ENCODE assay signal across 10 cellular contexts in genomic region chr12:68614772-68615171, GRCh38. TPM values are rescaled to one million over a fixed set of nuclear protein-coding genes. Genes with fewer than 3 reads are reported as not detected.
DNase-seq lines count a peak whose midpoint lies in the region; ATAC-seq and TF ChIP-seq lines count a peak whose summit lies in the region.
"Had no signal": no experiment of that assay in that cellular context is flagged by ENCODE, and none has a peak within 500 bp of the region (broad histone marks: within the 10 kb centered on the region; RNA-seq: fewer than 3 reads in every experiment).

No MANE protein-coding gene starts in this region.

- no peaks in the 10 kb centered on the region for H3K27me3 Mint-ChIP-seq in activated naive CD4-positive, alpha-beta T cell treated with anti-CD3 and anti-CD28 coated beads for 36 hours (ENCODE audit: low read depth)
- no peaks in the 10 kb centered on the region for H3K27me3 Mint-ChIP-seq in activated T-helper 1 cell treated with anti-CD3 and anti-CD28 coated beads, Interleukin-12 subunit alpha, Interleukin-12 subunit beta, Interleukin-2, Interleukin-4 antibody, amounts not matched to agents 30 ng/mL and 10 ng/mL and 1 ng/mL, durations not matched to agents 14 hours and 24 hours and 36 hours (ENCODE audit: insufficient read depth)

- H3K9me3 Mint-ChIP-seq in activated naive CD4-positive, alpha-beta T cell treated with anti-CD3 and anti-CD28 coated beads for 36 hours, result no peaks in the 10 kb centered on the region
- H3K9me3 Mint-ChIP-seq in activated T-helper 1 cell treated with anti-CD3 and anti-CD28 coated beads, Interleukin-12 subunit alpha, Interleukin-12 subunit beta, Interleukin-2, Interleukin-4 antibody, amounts not matched to agents 30 ng/mL and 10 ng/mL and 1 ng/mL, durations not matched to agents 14 hours and 24 hours and 36 hours, result no peaks in the 10 kb centered on the region

- peaks cover 42% of the 10 kb centered on the region for H3K36me3 Mint-ChIP-seq in activated naive CD4-positive, alpha-beta T cell treated with anti-CD3 and anti-CD28 coated beads for 36 hours (ENCODE audit: low read depth)
- peaks cover 44% of the 10 kb centered on the region for H3K36me3 Mint-ChIP-seq in activated T-helper 1 cell treated with anti-CD3 and anti-CD28 coated beads, Interleukin-12 subunit alpha, Interleukin-12 subunit beta, Interleukin-2, Interleukin-4 antibody, amounts not matched to agents 30 ng/mL and 10 ng/mL and 1 ng/mL, durations not matched to agents 14 hours and 24 hours and 36 hours (ENCODE audit: low read depth)

- H3K36me3 ChIP-seq in liver (ENCODE audit: control insufficient read depth in 4 of 4, insufficient read depth in 3 of 4, low read depth in 1 of 4, low read length in 3 of 4) (no peaks in the 10 kb centered on the region), subcutaneous abdominal adipose tissue (ENCODE audit: control insufficient read depth in 5 of 5, insufficient read depth in 5 of 5, low read length in 5 of 5) (no peaks in the 10 kb centered on the region)

- intact Hi-C loops in activated naive CD4-positive, alpha-beta T cell treated with anti-CD3 and anti-CD28 coated beads for 36 hours (cut with micrococcal nuclease), result loop anchor here (1.0 to 10.0 kb wide), 4 partner anchors 117 to 570 kb away; no protein-coding TSS in a partner anchor
- intact Hi-C loops in activated T-helper 1 cell treated with anti-CD3 and anti-CD28 coated beads, Interleukin-12 subunit alpha, Interleukin-12 subunit beta, Interleukin-2, Interleukin-4 antibody, amounts not matched to agents 30 ng/mL and 10 ng/mL and 1 ng/mL, durations not matched to agents 14 hours and 24 hours and 36 hours (cut with micrococcal nuclease), result loop anchor here (5.0 kb wide), 1 partner anchor 392 kb away; no protein-coding TSS in a partner anchor
- intact Hi-C loops in left cardiac atrium (cut with DNase I), result loop anchor here in 1 of 2 donors (10.0 kb wide), 1 partner anchor 260 kb away; no protein-coding TSS in a partner anchor
- intact Hi-C loops in Right ventricle myocardium superior (cut with DNase I), result no loop called here

- peak overlapping the region in 1 of 2 donors; percentile 52 for H3K9ac ChIP-seq in liver (ENCODE audit: low read depth in 1 of 2, low read length in 2 of 2)
- H3K9ac ChIP-seq in subcutaneous abdominal adipose tissue (ENCODE audit: low read length in 5 of 5), result peak overlapping the region in 3 of 5 donors; percentile 46 to 52 (median 51)

- H3K4me1 ChIP-seq in liver (ENCODE audit: control insufficient read depth in 4 of 4, insufficient read depth in 4 of 4, low read length in 3 of 4) (peaks cover 12 to 43% (median 33%) of the 10 kb centered on the region in 4 donors), subcutaneous abdominal adipose tissue (ENCODE audit: control insufficient read depth in 5 of 5, insufficient read depth in 5 of 5, low read length in 5 of 5) (peaks cover 11 to 74% (median 66%) of the 10 kb centered on the region in 5 donors)

- TF ChIP-seq CTCF in liver (IDR thresholded peaks at IDR 0.05; ENCODE audit: low read depth, low read length, missing input control), result no peak

- WGBS in liver, result 12% methylated on average over 2 of the region's 2 CpGs

- TF ChIP-seq RAD21 in liver (IDR thresholded peaks at IDR 0.05), result no peak

- CTCF ChIA-PET in activated naive CD4-positive, alpha-beta T cell treated with anti-CD3 and anti-CD28 coated beads for 36 hours (lab: Charles Lee), result interaction anchor here (0.6 kb wide), 1 partner anchor 67 kb away, joined by 3 read pairs; no protein-coding TSS in a partner anchor

- peak overlapping the region; percentile 84 for H3K27ac Mint-ChIP-seq in activated naive CD4-positive, alpha-beta T cell treated with anti-CD3 and anti-CD28 coated beads for 36 hours
- H3K27ac Mint-ChIP-seq in activated T-helper 1 cell treated with anti-CD3 and anti-CD28 coated beads, Interleukin-12 subunit alpha, Interleukin-12 subunit beta, Interleukin-2, Interleukin-4 antibody, amounts not matched to agents 30 ng/mL and 10 ng/mL and 1 ng/mL, durations not matched to agents 14 hours and 24 hours and 36 hours, result peak overlapping the region; percentile 76

- peaks cover 64% of the 10 kb centered on the region for H3K4me1 Mint-ChIP-seq in activated naive CD4-positive, alpha-beta T cell treated with anti-CD3 and anti-CD28 coated beads for 36 hours (ENCODE audit: low read depth)
- H3K4me1 Mint-ChIP-seq in activated T-helper 1 cell treated with anti-CD3 and anti-CD28 coated beads, Interleukin-12 subunit alpha, Interleukin-12 subunit beta, Interleukin-2, Interleukin-4 antibody, amounts not matched to agents 30 ng/mL and 10 ng/mL and 1 ng/mL, durations not matched to agents 14 hours and 24 hours and 36 hours (ENCODE audit: low read depth), result peaks cover 68% of the 10 kb centered on the region

- H3K9me3 ChIP-seq in liver (ENCODE audit: control insufficient read depth in 4 of 4, low read length in 3 of 4) (no peaks in the 10 kb centered on the region), subcutaneous abdominal adipose tissue (ENCODE audit: control insufficient read depth in 5 of 5, low read length in 5 of 5) (no peaks in the 10 kb centered on the region)
- H3K9me3 ChIP-seq: SJSA1 had no signal

- H3K27ac ChIP-seq in liver (ENCODE audit: low read depth in 1 of 2, low read length in 2 of 2) (peak overlapping the region; percentile 13 to 44), subcutaneous abdominal adipose tissue (ENCODE audit: low read depth, low read length) (peak overlapping the region; percentile 98)
- H3K27ac ChIP-seq: SJSA1 had no signal

- H3K4me3 Mint-ChIP-seq in activated naive CD4-positive, alpha-beta T cell treated with anti-CD3 and anti-CD28 coated beads for 36 hours, result peak overlapping the region; percentile 91
- H3K4me3 Mint-ChIP-seq in activated T-helper 1 cell treated with anti-CD3 and anti-CD28 coated beads, Interleukin-12 subunit alpha, Interleukin-12 subunit beta, Interleukin-2, Interleukin-4 antibody, amounts not matched to agents 30 ng/mL and 10 ng/mL and 1 ng/mL, durations not matched to agents 14 hours and 24 hours and 36 hours, result peak overlapping the region; percentile 96

- no peak for DNase-seq in activated naive CD4-positive, alpha-beta T cell treated with anti-CD3 and anti-CD28 coated beads for 36 hours
- no peak for DNase-seq in activated naive CD4-positive, alpha-beta T cell (lab: John Stamatoyannopoulos, UW)
- DNase-seq in activated T-helper 1 cell treated with anti-CD3 and anti-CD28 coated beads, Interleukin-12 subunit alpha, Interleukin-12 subunit beta, Interleukin-2, Interleukin-4 antibody, amounts not matched to agents 30 ng/mL and 10 ng/mL and 1 ng/mL, durations not matched to agents 14 hours and 24 hours and 36 hours (ENCODE audit: low spot score), result no peak
- DNase-seq in left cardiac atrium (no peak), Right ventricle myocardium superior (no peak)
- DNase-seq: nucleus accumbens had no signal

- H3K4me3 ChIP-seq in liver (ENCODE audit: low read depth in 1 of 3, low read length in 3 of 3) (peak overlapping the region in 2 of 3 donors; percentile 4 to 25), subcutaneous abdominal adipose tissue (ENCODE audit: low read depth in 1 of 5, low read length in 5 of 5) (peak overlapping the region in 3 of 5 donors; percentile 22 to 35 (median 33))
- H3K4me3 ChIP-seq: SJSA1 had no signal

- no peak for ATAC-seq in left cardiac atrium
- no peak for ATAC-seq in HG03039 (IDR thresholded peaks at IDR 0.05; ENCODE audit: unreplicated experiment)
- no peak for ATAC-seq in Right ventricle myocardium superior (ENCODE audit: poor library complexity)

- H3K27me3 ChIP-seq in liver (ENCODE audit: control insufficient read depth in 4 of 4, insufficient read depth in 4 of 4, low read length in 3 of 4), result no peaks in the 10 kb centered on the region
- H3K27me3 ChIP-seq in subcutaneous abdominal adipose tissue (ENCODE audit: control insufficient read depth in 5 of 5, insufficient read depth in 4 of 5, low read length in 5 of 5), result no peaks in the 10 kb centered on the region
- H3K27me3 ChIP-seq: SJSA1 had no signal

TF ChIP-seq in liver, 16 proteins besides CTCF, POLR2A, EP300 and RAD21:
- TF ChIP-seq EGR1 (IDR thresholded peaks at IDR 0.05; ENCODE audit: low read depth in 2 of 2) (no peak), HNF4A (conservative IDR thresholded peaks at IDR 0.05) (peak; percentile 67 to 72), YY1 (IDR thresholded peaks at IDR 0.05) (peak; percentile 20)

RNA-seq across cellular contexts. Expression of gene RAP1B, which starts 4.1 kb away (rescaled TPM):
- total RNA-seq in activated naive CD4-positive, alpha-beta T cell treated with anti-CD3 and anti-CD28 coated beads for 36 hours, result 100 to 1,000 TPM; 170 TPM
- total RNA-seq in activated T-helper 1 cell treated with anti-CD3 and anti-CD28 coated beads, Interleukin-12 subunit alpha, Interleukin-12 subunit beta, Interleukin-2, Interleukin-4 antibody, amounts not matched to agents 30 ng/mL and 10 ng/mL and 1 ng/mL, durations not matched to agents 14 hours and 24 hours and 36 hours, result 244 and 263 TPM in 2 replicates
- 100 to 1,000 TPM in 1 of 2 donors, 10 to 100 TPM in 1; 79.3 to 123 TPM for total RNA-seq in liver
- polyA plus RNA-seq in liver, result 10 to 100 TPM; 56.2 to 65.6 TPM
- 10 to 100 TPM; 82.2 to 91.3 TPM for total RNA-seq in left cardiac atrium
- total RNA-seq in Right ventricle myocardium superior, result 45.9 TPM
